8 cellular contexts compared by ENCODE assay signal in the genomic region with DNA sequence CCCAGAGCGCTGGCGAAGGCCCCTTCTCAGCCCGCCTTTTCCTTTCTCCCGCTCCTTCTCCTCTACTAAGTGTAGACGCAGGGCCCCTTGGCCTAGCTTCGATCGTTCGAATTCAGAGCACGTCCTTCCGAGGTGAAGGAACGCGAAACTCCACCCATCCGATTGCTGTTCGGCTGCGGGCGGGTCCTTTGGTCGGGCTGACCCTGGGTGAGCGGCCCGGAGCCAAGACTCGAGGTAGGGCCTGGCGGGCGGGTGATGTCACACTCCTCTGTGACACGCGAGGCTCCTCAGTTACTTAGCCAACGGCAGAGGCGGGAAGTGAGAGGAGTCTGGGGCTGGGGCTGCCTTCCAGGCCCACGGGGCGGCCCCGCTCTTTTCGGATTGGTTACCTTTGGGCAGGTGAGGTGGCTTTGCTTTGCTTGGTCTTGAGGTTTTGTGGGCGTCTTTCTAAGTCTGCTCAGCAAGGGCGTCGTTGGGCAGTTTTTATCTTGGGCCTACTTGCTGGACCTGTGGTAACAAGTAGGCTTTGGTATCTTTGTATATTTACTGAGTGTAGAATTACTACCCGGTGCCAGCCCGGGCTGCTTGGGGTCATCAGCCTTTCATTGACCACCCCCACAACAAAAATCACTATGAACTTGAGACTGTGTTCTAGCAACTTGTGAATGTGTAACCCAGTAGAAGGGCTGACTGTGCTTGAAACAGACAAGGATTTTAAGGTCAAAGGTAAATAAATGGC. TPM values are rescaled to one million over a fixed set of nuclear protein-coding genes. Genes with fewer than 3 reads are reported as not detected.
DNase-seq lines count a peak whose midpoint lies in the region; ATAC-seq, FAIRE-seq and TF ChIP-seq lines count a peak whose summit lies in the region.

No MANE protein-coding gene starts in this region.

- H3K36me3 ChIP-seq in bronchial epithelial cell (ENCODE audit: control insufficient read depth, insufficient read depth, low read length) (peaks cover 5% of the 10 kb centered on the region), keratinocyte (ENCODE audit: control insufficient read depth in 2 of 2, extremely low read depth in 1 of 2, insufficient read depth in 2 of 2, low read length in 2 of 2) (peaks cover 3 to 13% of the 10 kb centered on the region in 2 experiments)

- dilution Hi-C loops in keratinocyte (cut with MboI; ENCODE audit: extremely low pct_ligation_motif_present, low sequenced_read_pairs): no loop called here

- intact Hi-C loops in activated B cell treated with CpG ODN at 0.5 μM for 24 hours (cut with micrococcal nuclease): loop anchor here (1.0 kb wide), 10 partner anchors 11 to 370 kb away; partner anchors contain the start of genes COX14, FMNL3, NCKAP5L and PRPF40B

- H3K9me3 ChIP-seq in keratinocyte (ENCODE audit: control insufficient read depth, low read depth, low read length): no peaks in the 10 kb centered on the region

- H3K27me3 Mint-ChIP-seq in activated B cell treated with CpG ODN at 0.5 μM for 24 hours: no peaks in the 10 kb centered on the region

- H3K27me3 ChIP-seq in bronchial epithelial cell (ENCODE audit: control insufficient read depth, insufficient read depth, low read length): no peaks in the 10 kb centered on the region
- no peaks in the 10 kb centered on the region for H3K27me3 ChIP-seq in keratinocyte (ENCODE audit: control insufficient read depth, extremely low read depth, insufficient read depth, low read length)

- DNase-seq in NCI-H2081 (lab: John Stamatoyannopoulos, UW): peak; percentile 64 to 76
- peak; percentile 74 for DNase-seq in activated B cell treated with CpG ODN at 0.5 μM for 24 hours
- DNase-seq in bronchial epithelial cell (ENCODE audit: low read depth): peak; percentile 92
- DNase-seq in keratinocyte (ENCODE audit: low read depth, low spot score): peak; percentile 45
- DNase-seq in stimulated activated CD4-positive, alpha-beta T cell treated with anti-CD3 and anti-CD28 coated beads, Interleukin-15, amount 100 ng/mL, for 24 hours: peak; percentile 92
- DNase-seq in 8988T: no peak

- peaks cover 38% of the 10 kb centered on the region for H3K36me3 Mint-ChIP-seq in activated B cell treated with CpG ODN at 0.5 μM for 24 hours (ENCODE audit: low read depth)

- no peaks in the 10 kb centered on the region for H3K9me3 Mint-ChIP-seq in activated B cell treated with CpG ODN at 0.5 μM for 24 hours

- H3K79me2 ChIP-seq in keratinocyte (ENCODE audit: control insufficient read depth, insufficient read depth, low read length): peaks cover 53% of the 10 kb centered on the region

- H3K4me1 ChIP-seq in keratinocyte (ENCODE audit: control insufficient read depth, extremely low read depth, insufficient read depth, low read length): peaks cover 24% of the 10 kb centered on the region

- H3K9ac ChIP-seq in keratinocyte (ENCODE audit: control insufficient read depth, extremely low read depth, insufficient read depth, low read length): peak overlapping the region; percentile 88

- TF ChIP-seq CTCF in activated B cell treated with CpG ODN at 0.5 μM for 24 hours (IDR thresholded peaks at IDR 0.05): no peak
- TF ChIP-seq CTCF in bronchial epithelial cell (IDR thresholded peaks at IDR 0.05; ENCODE audit: insufficient read depth, low read length, severe bottlenecking): no peak
- no peak for TF ChIP-seq CTCF in keratinocyte (optimal IDR thresholded peaks at IDR 0.05 in 1 of 3, IDR thresholded peaks at IDR 0.05 in 1 of 3, conservative IDR thresholded peaks at IDR 0.05 in 1 of 3; ENCODE audit: extremely low read depth in 1 of 3, insufficient read depth in 2 of 3, low read length in 3 of 3)

- H3K4me3 Mint-ChIP-seq in activated B cell treated with CpG ODN at 0.5 μM for 24 hours: peak overlapping the region; percentile 95

- H3K27ac Mint-ChIP-seq in activated B cell treated with CpG ODN at 0.5 μM for 24 hours: peak overlapping the region; percentile 98

- POLR2A ChIA-PET in activated B cell treated with CpG ODN at 0.5 μM for 24 hours (lab: Charles Lee): interaction anchor here (0.6 to 2.2 kb wide), 53 partner anchors 8 to 1607 kb away, joined by 3 to 43 read pairs (median 6); partner anchors contain the start of genes BCDIN3D, CERS5, COX14 and KANSL2

- H3K4me2 ChIP-seq in keratinocyte (ENCODE audit: control insufficient read depth, extremely low read depth, insufficient read depth, low read depth, low read length): peak overlapping the region; percentile 97

- ATAC-seq in GM18505 (IDR thresholded peaks at IDR 0.05; ENCODE audit: unreplicated experiment): peak; percentile 52
- peak; percentile 48 for ATAC-seq in HG02852 (IDR thresholded peaks at IDR 0.05; ENCODE audit: unreplicated experiment)
- ATAC-seq in activated B cell treated with CpG ODN at 0.5 μM for 24 hours (ENCODE audit: low read depth): peak; percentile 54

- peak; percentile 42 for TF ChIP-seq POLR2A in GM18505 (IDR thresholded peaks at IDR 0.05; ENCODE audit: borderline replicate concordance, extremely low read depth, insufficient read depth, insufficient read length)

- peak overlapping the region; percentile 89 for H3K27ac ChIP-seq in keratinocyte (ENCODE audit: control insufficient read depth, insufficient read depth, low read length)

- peaks cover 57% of the 10 kb centered on the region for H3K4me1 Mint-ChIP-seq in activated B cell treated with CpG ODN at 0.5 μM for 24 hours

- peak overlapping the region; percentile 74 for H3K4me3 ChIP-seq in bronchial epithelial cell (ENCODE audit: low read depth, low read length)
- peak overlapping the region; percentile 65 to 97 (median 87) for H3K4me3 ChIP-seq in keratinocyte (ENCODE audit: control insufficient read depth in 2 of 3, extremely low read depth in 1 of 3, insufficient read depth in 2 of 3, low read depth in 1 of 3, low read length in 3 of 3)

- peak overlapping the region; percentile 51 for H2AFZ ChIP-seq in keratinocyte (ENCODE audit: control insufficient read depth, low read length)

- CTCF ChIA-PET in activated B cell treated with CpG ODN at 0.5 μM for 24 hours (lab: Charles Lee): interaction anchor here (0.6 to 2.8 kb wide), 32 partner anchors 7 to 454 kb away, joined by 3 to 48 read pairs (median 4); partner anchors contain the start of genes BCDIN3D and NCKAP5L

- H4K20me1 ChIP-seq in keratinocyte (ENCODE audit: control insufficient read depth, extremely low read depth, insufficient read depth, low read length): peaks cover 37% of the 10 kb centered on the region

- no peaks in the 10 kb centered on the region for H3K9me1 ChIP-seq in keratinocyte (ENCODE audit: control insufficient read depth, extremely low read depth, insufficient read depth, low read length)

- FAIRE-seq in bronchial epithelial cell (lab: Jason Lieb, UNC): no peak
- FAIRE-seq in keratinocyte (lab: Jason Lieb, UNC): peak; percentile 5

RNA-seq across cellular contexts. Expression of gene TMBIM6, which starts 0.7 kb away (rescaled TPM):
- total RNA-seq in activated B cell treated with CpG ODN at 0.5 μM for 24 hours (355 and 366 TPM in 2 replicates), bronchial epithelial cell (570 and 818 TPM in 2 replicates)
- polyA plus RNA-seq in keratinocyte: 619 to 815 TPM (median 668 TPM) in 3 replicates
- polyA plus RNA-seq in keratinocyte (2011; ENCODE audit: low read depth): 132 TPM
- polyA plus RNA-seq in keratinocyte (2011; cell fraction: cytosol; rRNA removed): 356 and 589 TPM in 2 replicates
- 842 and 1,127 TPM in 2 replicates for polyA plus RNA-seq in keratinocyte (2011; cell fraction: nucleus; rRNA removed)
- 338 and 535 TPM in 2 replicates for polyA plus RNA-seq in keratinocyte (2012; ENCODE audit: low replicate concordance)
- polyA minus RNA-seq in keratinocyte: 298 to 596 TPM (median 498 TPM) in 3 replicates
- 190 TPM for polyA minus RNA-seq in keratinocyte (2011; cell fraction: cytosol; rRNA and poly(A)+ RNA removed)
- polyA minus RNA-seq in keratinocyte (2011; cell fraction: nucleus; rRNA and poly(A)+ RNA removed): 379 and 667 TPM in 2 replicates

RNA-seq across cellular contexts. Expression of gene FMNL3, which starts 34.8 kb away (rescaled TPM):
- total RNA-seq in activated B cell treated with CpG ODN at 0.5 μM for 24 hours (74.7 and 84.3 TPM in 2 replicates), bronchial epithelial cell (2.2 and 2.6 TPM in 2 replicates)
- 1.1 to 1.4 TPM (median 1.2 TPM) in 3 replicates for polyA plus RNA-seq in keratinocyte
- polyA plus RNA-seq in keratinocyte (2011; ENCODE audit: low read depth): 0.05 TPM
- 1.3 and 1.4 TPM in 2 replicates for polyA plus RNA-seq in keratinocyte (2011; cell fraction: cytosol; rRNA removed)
- 2.9 and 3.3 TPM in 2 replicates for polyA plus RNA-seq in keratinocyte (2011; cell fraction: nucleus; rRNA removed)
- polyA plus RNA-seq in keratinocyte (2012; ENCODE audit: low replicate concordance): 0.41 and 1.3 TPM in 2 replicates
- 3.9 to 5.2 TPM (median 4.9 TPM) in 3 replicates for polyA minus RNA-seq in keratinocyte
- 5.2 TPM for polyA minus RNA-seq in keratinocyte (2011; cell fraction: cytosol; rRNA and poly(A)+ RNA removed)
- 2.1 and 4.6 TPM in 2 replicates for polyA minus RNA-seq in keratinocyte (2011; cell fraction: nucleus; rRNA and poly(A)+ RNA removed)

Comparison
In these comparisons a context has a peak if more than half of its experiments do, and no peak if none do; other contexts are left out.
1. RNA of gene FMNL3, which starts 34.8 kb away (total RNA-seq): 74.7 to 84.3 TPM in activated B cell treated with CpG ODN at 0.5 μM for 24 hours; 2.2 to 2.6 TPM in bronchial epithelial cell; every median in the first group is over 10 times any median in the second.
2. Peak in every context shown above with its lines, with median percentiles within 50 percentile points of each other: ATAC-seq.